8 cellular contexts compared by ENCODE assay signal in genomic region chr14:24052656-24053547, GRCh38. TPM values are rescaled to one million over a fixed set of nuclear protein-coding genes. Genes with fewer than 3 reads are reported as not detected.
DNase-seq lines count a peak whose midpoint lies in the region; ATAC-seq, FAIRE-seq and TF ChIP-seq lines count a peak whose summit lies in the region.

No MANE protein-coding gene starts in this region.

- H3K27me3 Mint-ChIP-seq in activated CD4-positive, alpha-beta T cell treated with anti-CD3 and anti-CD28 coated beads for 36 hours: peaks cover 8% of the 10 kb centered on the region

- no peak for FAIRE-seq in H54 (lab: Jason Lieb, UNC)

- 53% methylated on average over 20 of the region's 20 CpGs for WGBS in esophagus muscularis mucosa
- WGBS in spleen, 5 donors: 42 to 67% (median 57%) methylated on average over 9 to 20 of the region's 20 CpGs

- peak overlapping the region; percentile 54 for H3K4me3 Mint-ChIP-seq in activated CD4-positive, alpha-beta T cell treated with anti-CD3 and anti-CD28 coated beads for 36 hours

- H3K4me3 ChIP-seq in GM06990 (replicated peaks; ENCODE audit: low read depth, low read length) (peak overlapping the region; percentile 78), esophagus muscularis mucosa (peak overlapping the region; percentile 55 to 73 (median 63)), spleen (peak overlapping the region in 7 of 8 donors; percentile 54 to 94 (median 76))

- H3K36me3 ChIP-seq in GM06990 (ENCODE audit: control insufficient read depth, insufficient read depth, low read length) (no peaks in the 10 kb centered on the region), esophagus muscularis mucosa (no peaks in the 10 kb centered on the region), spleen (no peaks in the 10 kb centered on the region)

- POLR2A ChIA-PET in activated CD4-positive, alpha-beta T cell treated with anti-CD3 and anti-CD28 coated beads for 36 hours (lab: Charles Lee): no interaction called here

- H3K9me3 ChIP-seq in esophagus muscularis mucosa (no peaks in the 10 kb centered on the region), spleen (no peaks in the 10 kb centered on the region)

- peaks cover 19% of the 10 kb centered on the region for H3K4me1 Mint-ChIP-seq in activated CD4-positive, alpha-beta T cell treated with anti-CD3 and anti-CD28 coated beads for 36 hours

- H3K27ac Mint-ChIP-seq in activated CD4-positive, alpha-beta T cell treated with anti-CD3 and anti-CD28 coated beads for 36 hours: no peak overlapping the region

- H3K27ac ChIP-seq in esophagus muscularis mucosa (replicated peaks in 1 of 4) (no peak overlapping the region), spleen (no peak overlapping the region)

- no peak for DNase-seq in GM06990 (ENCODE audit: extremely low read depth, insufficient read length)
- peak; percentile 81 for DNase-seq in activated CD4-positive, alpha-beta T cell treated with anti-CD3 and anti-CD28 coated beads for 36 hours
- DNase-seq in esophagus muscularis mucosa (ENCODE audit: extremely low spot score): no peak
- no peak for DNase-seq in spleen
- DNase-seq in H54 (ENCODE audit: insufficient read length, low spot score): no peak
- DNase-seq in T-helper 9 cell: no peak

- H3K27me3 ChIP-seq in GM06990 (replicated peaks; ENCODE audit: control insufficient read depth, insufficient read depth, low read length): no peaks in the 10 kb centered on the region; the same call in 1 of the 2 replicates
- H3K27me3 ChIP-seq in esophagus muscularis mucosa: peaks cover 0 to 15% (median 0%) of the 10 kb centered on the region in 4 donors
- peaks cover 0 to 30% (median 0%) of the 10 kb centered on the region in 7 donors for H3K27me3 ChIP-seq in spleen (replicated peaks in 1 of 7)

- CTCF ChIA-PET in activated CD4-positive, alpha-beta T cell treated with anti-CD3 and anti-CD28 coated beads for 36 hours (lab: Charles Lee): interaction anchor here (0.9 to 6.6 kb wide), 7 partner anchors 28 to 108 kb away, joined by 3 to 124 read pairs (median 5); partner anchors contain the start of genes IRF9 and PCK2

- no peaks in the 10 kb centered on the region for H3K9me3 Mint-ChIP-seq in activated CD4-positive, alpha-beta T cell treated with anti-CD3 and anti-CD28 coated beads for 36 hours (ENCODE audit: low read depth)

- TF ChIP-seq EP300 in esophagus muscularis mucosa (IDR thresholded peaks at IDR 0.05): no peak

- TF ChIP-seq POLR2A in esophagus muscularis mucosa (IDR thresholded peaks at IDR 0.05; ENCODE audit: low read depth) (no peak), spleen (IDR thresholded peaks at IDR 0.05) (no peak), H54 (IDR thresholded peaks at IDR 0.05; ENCODE audit: low read depth, low read length) (no peak)

- intact Hi-C loops in activated CD4-positive, alpha-beta T cell treated with anti-CD3 and anti-CD28 coated beads for 36 hours (cut with DNase I, micrococcal nuclease): loop anchor here in 1 of 2 experiments (1.0 to 5.0 kb wide), 6 partner anchors 18 to 244 kb away; partner anchors contain the start of genes CPNE6, DCAF11, DHRS1 and DHRS4L2
- intact Hi-C loops in esophagus muscularis mucosa (cut with DNase I): loop anchor here (5.0 kb wide), 1 partner anchor 41 kb away; no protein-coding TSS in a partner anchor
- intact Hi-C loops in spleen (cut with DNase I; ENCODE audit: low total_unique reads): no loop called here

- H3K36me3 Mint-ChIP-seq in activated CD4-positive, alpha-beta T cell treated with anti-CD3 and anti-CD28 coated beads for 36 hours (ENCODE audit: low read depth): no peaks in the 10 kb centered on the region

- peak; percentile 87 for ATAC-seq in activated CD4-positive, alpha-beta T cell treated with anti-CD3 and anti-CD28 coated beads for 36 hours
- ATAC-seq in GM21528 (IDR thresholded peaks at IDR 0.05; ENCODE audit: low FRiP score, unreplicated experiment): no peak
- no peak for ATAC-seq in HG03280 (IDR thresholded peaks at IDR 0.05; ENCODE audit: unreplicated experiment)

- TF ChIP-seq CTCF in GM06990 (IDR thresholded peaks at IDR 0.05; ENCODE audit: insufficient read depth, low read length, poor library complexity, severe bottlenecking) (no peak), esophagus muscularis mucosa (IDR thresholded peaks at IDR 0.05) (no peak), spleen (IDR thresholded peaks at IDR 0.05 in 8 of 11, conservative IDR thresholded peaks at IDR 0.05 in 3 of 11) (no peak)

- H3K4me1 ChIP-seq in esophagus muscularis mucosa: peaks cover 12 to 22% (median 19%) of the 10 kb centered on the region in 4 donors
- H3K4me1 ChIP-seq in spleen: peaks cover 8 to 44% (median 28%) of the 10 kb centered on the region in 6 donors

RNA-seq across cellular contexts. Expression of gene CARMIL3, which starts 1.1 kb away (rescaled TPM):
- total RNA-seq in activated CD4-positive, alpha-beta T cell treated with anti-CD3 and anti-CD28 coated beads for 36 hours: under 1 TPM; 0.74 to 0.91 TPM
- total RNA-seq in esophagus muscularis mucosa (under 1 TPM in 2 of 4 donors, not detected in 2; 0.17 to 0.29 TPM), spleen (1 to 10 TPM in 6 of 7 donors, under 1 TPM in 1; 0.44 to 3.2 (median 1.5) TPM)
- 1 to 10 TPM in 2 of 3 donors, under 1 TPM in 1; 0.39 to 1.8 (median 1.0) TPM for polyA plus RNA-seq in spleen

RNA-seq across cellular contexts. Expression of gene CPNE6, which starts 18.5 kb away (rescaled TPM):
- not detected for total RNA-seq in activated CD4-positive, alpha-beta T cell treated with anti-CD3 and anti-CD28 coated beads for 36 hours
- under 1 TPM in 3 of 4 donors, not detected in 1; 0.26 to 0.34 (median 0.33) TPM for total RNA-seq in esophagus muscularis mucosa
- under 1 TPM in 1 of 7 donors, not detected in 6; 0.13 TPM for total RNA-seq in spleen
- polyA plus RNA-seq in spleen: under 1 TPM in 1 of 3 donors, not detected in 2; 0.03 TPM

RNA-seq across cellular contexts. Expression of gene PCK2, which starts 41.2 kb away (rescaled TPM):
- total RNA-seq in activated CD4-positive, alpha-beta T cell treated with anti-CD3 and anti-CD28 coated beads for 36 hours: 100 to 1,000 TPM; 101 to 115 TPM
- 10 to 100 TPM in 3 of 4 donors, 1 to 10 TPM in 1; 9.1 to 20.7 (median 12.5) TPM for total RNA-seq in esophagus muscularis mucosa
- 10 to 100 TPM; 31.4 to 52.3 (median 34.9) TPM for total RNA-seq in spleen
- 10 to 100 TPM; 25.3 to 35.7 (median 27.9) TPM for polyA plus RNA-seq in spleen
